9 cellular contexts compared by ENCODE assay signal in the genomic region with DNA sequence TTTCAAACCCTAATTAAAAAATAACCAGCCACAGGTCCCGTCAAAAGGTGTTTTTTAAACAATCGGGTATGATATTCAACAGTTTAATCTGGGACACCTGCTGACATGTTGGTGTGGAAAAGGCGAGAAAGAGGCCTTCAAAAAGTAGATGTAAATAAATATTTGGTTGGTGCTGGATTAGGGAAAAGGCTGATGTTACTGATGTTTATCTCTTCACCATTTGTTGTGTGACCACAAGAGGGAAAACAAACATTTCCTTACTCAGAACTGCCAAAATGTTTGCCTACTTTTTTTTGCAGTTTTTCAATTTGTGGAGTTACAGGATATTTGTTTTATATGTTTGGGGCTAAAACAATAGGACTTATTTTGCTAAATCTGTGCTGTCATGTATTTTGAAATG. TPM values are rescaled to one million over a fixed set of nuclear protein-coding genes. Genes with fewer than 3 reads are reported as not detected.
DNase-seq lines count a peak whose midpoint lies in the region; ATAC-seq and TF ChIP-seq lines count a peak whose summit lies in the region.
"Had no signal": no experiment of that assay in that cellular context is flagged by ENCODE, and none has a peak within 500 bp of the region (broad histone marks: within the 10 kb centered on the region; RNA-seq: fewer than 3 reads in every experiment).

No MANE protein-coding gene starts in this region.

- no peaks in the 10 kb centered on the region for H3K9me3 Mint-ChIP-seq in stimulated activated naive CD8-positive, alpha-beta T cell treated with anti-CD3 and anti-CD28 coated beads, Interleukin-15, amount 100 ng/mL, for 72 hours

- 7 to 18% (median 16%) methylated on average over 3 of the region's 3 CpGs for WGBS in heart left ventricle, 4 donors

- TF ChIP-seq POLR2A in heart left ventricle (IDR thresholded peaks at IDR 0.05) = no peak
- TF ChIP-seq POLR2A in vagina (IDR thresholded peaks at IDR 0.05) = no peak

- H3K9me3 ChIP-seq in heart left ventricle (no peaks in the 10 kb centered on the region), colonic mucosa (no peaks in the 10 kb centered on the region), mononuclear cell (ENCODE audit: low read depth, low read length) (no peaks in the 10 kb centered on the region), vagina (no peaks in the 10 kb centered on the region)

- peaks cover 9% of the 10 kb centered on the region for H3K4me1 Mint-ChIP-seq in stimulated activated naive CD8-positive, alpha-beta T cell treated with anti-CD3 and anti-CD28 coated beads, Interleukin-15, amount 100 ng/mL, for 72 hours

- H3K4me1 ChIP-seq in heart left ventricle = peaks cover 0 to 62% (median 29%) of the 10 kb centered on the region in 12 donors
- no peaks in the 10 kb centered on the region for H3K4me1 ChIP-seq in colonic mucosa
- peaks cover 6% of the 10 kb centered on the region for H3K4me1 ChIP-seq in mononuclear cell (ENCODE audit: insufficient read depth, low read length)
- H3K4me1 ChIP-seq in vagina = peaks cover 25% of the 10 kb centered on the region

- H3K4me3 Mint-ChIP-seq in stimulated activated naive CD8-positive, alpha-beta T cell treated with anti-CD3 and anti-CD28 coated beads, Interleukin-15, amount 100 ng/mL, for 72 hours = peak overlapping the region in 1 of 2 donors; percentile 64

- peak overlapping the region; percentile 79 to 80 for H3K9ac ChIP-seq in colonic mucosa (ENCODE audit: low read depth in 2 of 2, low read length in 2 of 2)

- intact Hi-C loops in heart left ventricle (cut with DNase I) = loop anchor here (2.0 to 10.0 kb wide), 7 partner anchors 51 to 121 kb away; no protein-coding TSS in a partner anchor
- intact Hi-C loops in left cardiac atrium (cut with DNase I) = loop anchor here in 1 of 2 donors (5.0 kb wide), 1 partner anchor 119 kb away; no protein-coding TSS in a partner anchor
- intact Hi-C loops in colonic mucosa (cut with DNase I) = no loop called here
- intact Hi-C loops in vagina (cut with DNase I) = no loop called here

- H3K27ac Mint-ChIP-seq in stimulated activated naive CD8-positive, alpha-beta T cell treated with anti-CD3 and anti-CD28 coated beads, Interleukin-15, amount 100 ng/mL, for 72 hours = no peak overlapping the region

- H3K36me3 ChIP-seq in heart left ventricle = no peaks in the 10 kb centered on the region
- no peaks in the 10 kb centered on the region for H3K36me3 ChIP-seq in colonic mucosa
- H3K36me3 ChIP-seq in vagina = no peaks in the 10 kb centered on the region

- no peak for DNase-seq in heart left ventricle
- DNase-seq in left cardiac atrium = no peak
- DNase-seq in colonic mucosa = no peak
- no peak for DNase-seq in vagina (ENCODE audit: extremely low spot score in 2 of 2)
- DNase-seq in stimulated activated naive CD4-positive, alpha-beta T cell (lab: John Stamatoyannopoulos, UW) = no peak
- DNase-seq in stimulated activated naive CD8-positive, alpha-beta T cell treated with anti-CD3 and anti-CD28 coated beads, Interleukin-15, amount 100 ng/mL, for 72 hours = no peak
- DNase-seq: activated CD4-positive, CD25-positive, alpha-beta regulatory T cell had no signal

- peak in 7 of 12 donors; percentile 5 to 36 (median 18) for TF ChIP-seq CTCF in heart left ventricle (IDR thresholded peaks at IDR 0.05)
- no peak for TF ChIP-seq CTCF in colonic mucosa (IDR thresholded peaks at IDR 0.05)
- no peak for TF ChIP-seq CTCF in vagina (IDR thresholded peaks at IDR 0.05)

- no peaks in the 10 kb centered on the region for H3K27me3 ChIP-seq in heart left ventricle
- H3K27me3 ChIP-seq in colonic mucosa = no peaks in the 10 kb centered on the region
- peaks cover 65% of the 10 kb centered on the region for H3K27me3 ChIP-seq in mononuclear cell (ENCODE audit: insufficient read depth, low read length)
- no peaks in the 10 kb centered on the region for H3K27me3 ChIP-seq in vagina

- H3K27ac ChIP-seq in heart left ventricle (peak overlapping the region; percentile 74 to 98 (median 92)), colonic mucosa (peak overlapping the region; percentile 32), vagina (peak overlapping the region; percentile 83)

- ATAC-seq in heart left ventricle (no peak), left cardiac atrium (no peak), esophagus mucosa (no peak)
- ATAC-seq in stimulated activated naive CD8-positive, alpha-beta T cell treated with anti-CD3 and anti-CD28 coated beads, Interleukin-15, amount 100 ng/mL, for 72 hours = no peak

- H3K27me3 Mint-ChIP-seq in stimulated activated naive CD8-positive, alpha-beta T cell treated with anti-CD3 and anti-CD28 coated beads, Interleukin-15, amount 100 ng/mL, for 72 hours = peaks cover 67% of the 10 kb centered on the region

- peak overlapping the region; percentile 45 to 89 (median 81) for H3K4me3 ChIP-seq in heart left ventricle
- peak overlapping the region; percentile 52 for H3K4me3 ChIP-seq in colonic mucosa
- H3K4me3 ChIP-seq in mononuclear cell (ENCODE audit: low read length) = peak overlapping the region; percentile 13
- peak overlapping the region; percentile 70 to 96 for H3K4me3 ChIP-seq in vagina

RNA-seq across cellular contexts. Expression of a gene that starts 0.7 kb away (rescaled TPM):
- total RNA-seq in heart left ventricle (10 to 100 TPM; 19.0 to 47.5 (median 29.8) TPM), left cardiac atrium (10 to 100 TPM; 33.4 to 36.2 TPM), colonic mucosa (10 to 100 TPM; 14.9 to 16.4 TPM), mononuclear cell (1.7 TPM), vagina (86.4 TPM), esophagus mucosa (65.2 TPM)
- polyA plus RNA-seq in heart left ventricle = 10 to 100 TPM; 10.7 to 12.7 TPM

Comparison
In these comparisons a context has a peak if more than half of its experiments do, and no peak if none do; other contexts are left out.
1. H3K27ac ChIP-seq: peak in every context shown above with its lines; median percentile 92 in heart left ventricle; 83 in vagina; 32 in colonic mucosa.
2. H3K4me3 ChIP-seq: peak in every context shown above with its lines; median percentile 83 in vagina; 81 in heart left ventricle; 52 in colonic mucosa; 13 in mononuclear cell.
3. CTCF ChIP-seq: peak in heart left ventricle (7 of 12); none in colonic mucosa (single experiment) and vagina (0 of 3).
4. intact Hi-C loops: an anchor here in heart left ventricle (2.0 to 10.0 kb wide); none called in colonic mucosa and vagina.